ENCODE assay signal across 8 cellular contexts in genomic region chr3:24185738-24186384, GRCh38.
DNase-seq lines count a peak whose midpoint lies in the region; ATAC-seq and TF ChIP-seq lines count a peak whose summit lies in the region.

No MANE protein-coding gene starts in this region.

- H3K4me3 ChIP-seq in H7 (ENCODE audit: insufficient read depth, low read depth, low read length) (no peak overlapping the region), KMS-11 (IDR thresholded peaks at IDR 0.05; ENCODE audit: insufficient read depth, low read depth, low read length) (no peak overlapping the region), esophagus squamous epithelium (no peak overlapping the region)

- no peaks in the 10 kb centered on the region for H3K4me1 Mint-ChIP-seq in natural killer cell

- peak in 1 of 3 donors; percentile 39 for ATAC-seq in natural killer cell

- no peak overlapping the region for H3K9ac ChIP-seq in KMS-11

- no peak overlapping the region for H3K4me2 ChIP-seq in KMS-11

- H3K4me1 ChIP-seq in KMS-11 (ENCODE audit: low read depth, poor library complexity, severe bottlenecking) (no peaks in the 10 kb centered on the region), esophagus squamous epithelium (peaks cover 0 to 8% (median 0%) of the 10 kb centered on the region in 3 donors)

- H4K20me1 ChIP-seq in KMS-11 (ENCODE audit: insufficient read depth) = no peaks in the 10 kb centered on the region

- intact Hi-C loops in esophagus squamous epithelium (cut with DNase I) = no loop called here
- intact Hi-C loops in natural killer cell (cut with micrococcal nuclease) = no loop called here

- TF ChIP-seq POLR2A in esophagus squamous epithelium (IDR thresholded peaks at IDR 0.05) = no peak

- H3K27ac Mint-ChIP-seq in natural killer cell = no peak overlapping the region

- H2AFZ ChIP-seq in KMS-11 (ENCODE audit: low read depth) = no peak overlapping the region

- 28 to 39% methylated on average over 3 to 4 of the region's 5 CpGs for WGBS in esophagus squamous epithelium, 2 donors

- H3K36me3 Mint-ChIP-seq in natural killer cell = no peaks in the 10 kb centered on the region

- TF ChIP-seq CTCF in KMS-11 (conservative IDR thresholded peaks at IDR 0.05; ENCODE audit: low read depth, low read length) = peak; percentile 55
- TF ChIP-seq CTCF in esophagus squamous epithelium (IDR thresholded peaks at IDR 0.05) = peak in 5 of 6 experiments; percentile 32 to 60 (median 51)
- peak; percentile 37 for TF ChIP-seq CTCF in natural killer cell (IDR thresholded peaks at IDR 0.05)

- no peak overlapping the region for H3K27ac ChIP-seq in KMS-11
- no peak overlapping the region for H3K27ac ChIP-seq in esophagus squamous epithelium

- H3K27me3 Mint-ChIP-seq in natural killer cell (ENCODE audit: low read depth in 2 of 2) = no peaks in the 10 kb centered on the region

- peak; percentile 2 to 16 (median 12) for DNase-seq in stimulated activated CD4-positive, alpha-beta T cell treated with anti-CD3 and anti-CD28 coated beads, Interleukin-12 subunit alpha, Interleukin-12 subunit beta, amount 100 ng/mL, for 48 hours (ENCODE audit: low read depth in 2 of 3, low spot score in 1 of 3)
- no peak for DNase-seq in stimulated activated CD4-positive, alpha-beta T cell treated with anti-CD3 and anti-CD28 coated beads, Interleukin-4, amount 100 ng/mL, for 4 hours
- DNase-seq in H7 = peak; percentile 52
- peak; percentile 37 for DNase-seq in UCSD-AML1 (lab: John Stamatoyannopoulos, UW; ENCODE audit: unreplicated experiment)
- DNase-seq in esophagus squamous epithelium (lab: John Stamatoyannopoulos, UW) = no peak
- no peak for DNase-seq in natural killer cell
- DNase-seq in activated effector memory CD4-positive, alpha-beta T cell treated with anti-CD3 and anti-CD28 coated beads, Interleukin-2, amount 50 U/mL, for 16 hours = no peak

- H3K4me3 Mint-ChIP-seq in natural killer cell = no peak overlapping the region

- H3K9me3 ChIP-seq in esophagus squamous epithelium = no peaks in the 10 kb centered on the region

- H3K9me3 Mint-ChIP-seq in natural killer cell = no peaks in the 10 kb centered on the region

- H3K27me3 ChIP-seq in H7 (ENCODE audit: control insufficient read depth, insufficient read depth, low read length) (no peaks in the 10 kb centered on the region), KMS-11 (ENCODE audit: insufficient read depth, low read depth) (no peaks in the 10 kb centered on the region), esophagus squamous epithelium (no peaks in the 10 kb centered on the region)

- no peaks in the 10 kb centered on the region for H3K79me2 ChIP-seq in KMS-11 (ENCODE audit: insufficient read depth, low read depth)

- H3K36me3 ChIP-seq in H7 (replicated peaks; ENCODE audit: control insufficient read depth, insufficient read depth, low read length) (no peaks in the 10 kb centered on the region), KMS-11 (ENCODE audit: insufficient read depth) (no peaks in the 10 kb centered on the region), esophagus squamous epithelium (no peaks in the 10 kb centered on the region)

Comparison
In these comparisons a context has a peak if more than half of its experiments do, and no peak if none do; other contexts are left out.
1. DNase-seq: peak in stimulated activated CD4-positive, alpha-beta T cell treated with anti-CD3 and anti-CD28 coated beads, Interleukin-12 subunit alpha, Interleukin-12 subunit beta, amount 100 ng/mL, for 48 hours (3 of 3), H7 (single experiment) and UCSD-AML1 (single experiment); none in stimulated activated CD4-positive, alpha-beta T cell treated with anti-CD3 and anti-CD28 coated beads, Interleukin-4, amount 100 ng/mL, for 4 hours (0 of 2), esophagus squamous epithelium (single experiment), natural killer cell (single experiment) and activated effector memory CD4-positive, alpha-beta T cell treated with anti-CD3 and anti-CD28 coated beads, Interleukin-2, amount 50 U/mL, for 16 hours (single experiment).
2. Peak in every context shown above with its lines, with median percentiles within 50 percentile points of each other: CTCF ChIP-seq.